Comparison of ENCODE assay signal across 2 cellular contexts in the genomic region with DNA sequence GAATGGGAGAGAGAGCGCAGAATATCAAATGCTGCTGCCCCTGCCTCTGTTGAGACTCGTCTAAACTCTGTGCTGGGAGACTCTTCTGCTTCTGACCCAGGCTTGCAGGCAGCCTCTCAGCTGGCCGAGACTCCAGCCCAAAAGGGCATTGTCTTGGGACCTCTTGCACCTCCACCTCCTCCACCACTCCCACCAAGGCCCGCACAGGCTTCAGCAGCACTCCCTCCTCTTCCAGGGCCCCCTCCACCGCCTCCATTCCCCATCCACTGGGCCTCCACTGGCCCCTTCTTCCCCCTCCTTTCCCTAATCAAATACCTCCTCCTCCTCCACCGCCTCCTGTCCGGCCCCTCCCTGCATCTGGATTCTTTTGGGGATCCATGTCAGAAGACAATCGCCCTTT.
TF ChIP-seq lines count a peak whose summit lies in the region.

No MANE protein-coding gene starts in this region.

TF ChIP-seq in GM23338, 12 proteins besides CTCF, POLR2A, EP300 and RAD21:
- TF ChIP-seq, protein P1, sequence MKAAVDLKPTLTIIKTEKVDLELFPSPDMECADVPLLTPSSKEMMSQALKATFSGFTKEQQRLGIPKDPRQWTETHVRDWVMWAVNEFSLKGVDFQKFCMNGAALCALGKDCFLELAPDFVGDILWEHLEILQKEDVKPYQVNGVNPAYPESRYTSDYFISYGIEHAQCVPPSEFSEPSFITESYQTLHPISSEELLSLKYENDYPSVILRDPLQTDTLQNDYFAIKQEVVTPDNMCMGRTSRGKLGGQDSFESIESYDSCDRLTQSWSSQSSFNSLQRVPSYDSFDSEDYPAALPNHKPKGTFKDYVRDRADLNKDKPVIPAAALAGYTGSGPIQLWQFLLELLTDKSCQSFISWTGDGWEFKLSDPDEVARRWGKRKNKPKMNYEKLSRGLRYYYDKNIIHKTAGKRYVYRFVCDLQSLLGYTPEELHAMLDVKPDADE (IDR thresholded peaks at IDR 0.05), result no peak
- TF ChIP-seq NANOG (IDR thresholded peaks at IDR 0.05; ENCODE audit: borderline replicate concordance), result no peak
- TF ChIP-seq, protein P2, sequence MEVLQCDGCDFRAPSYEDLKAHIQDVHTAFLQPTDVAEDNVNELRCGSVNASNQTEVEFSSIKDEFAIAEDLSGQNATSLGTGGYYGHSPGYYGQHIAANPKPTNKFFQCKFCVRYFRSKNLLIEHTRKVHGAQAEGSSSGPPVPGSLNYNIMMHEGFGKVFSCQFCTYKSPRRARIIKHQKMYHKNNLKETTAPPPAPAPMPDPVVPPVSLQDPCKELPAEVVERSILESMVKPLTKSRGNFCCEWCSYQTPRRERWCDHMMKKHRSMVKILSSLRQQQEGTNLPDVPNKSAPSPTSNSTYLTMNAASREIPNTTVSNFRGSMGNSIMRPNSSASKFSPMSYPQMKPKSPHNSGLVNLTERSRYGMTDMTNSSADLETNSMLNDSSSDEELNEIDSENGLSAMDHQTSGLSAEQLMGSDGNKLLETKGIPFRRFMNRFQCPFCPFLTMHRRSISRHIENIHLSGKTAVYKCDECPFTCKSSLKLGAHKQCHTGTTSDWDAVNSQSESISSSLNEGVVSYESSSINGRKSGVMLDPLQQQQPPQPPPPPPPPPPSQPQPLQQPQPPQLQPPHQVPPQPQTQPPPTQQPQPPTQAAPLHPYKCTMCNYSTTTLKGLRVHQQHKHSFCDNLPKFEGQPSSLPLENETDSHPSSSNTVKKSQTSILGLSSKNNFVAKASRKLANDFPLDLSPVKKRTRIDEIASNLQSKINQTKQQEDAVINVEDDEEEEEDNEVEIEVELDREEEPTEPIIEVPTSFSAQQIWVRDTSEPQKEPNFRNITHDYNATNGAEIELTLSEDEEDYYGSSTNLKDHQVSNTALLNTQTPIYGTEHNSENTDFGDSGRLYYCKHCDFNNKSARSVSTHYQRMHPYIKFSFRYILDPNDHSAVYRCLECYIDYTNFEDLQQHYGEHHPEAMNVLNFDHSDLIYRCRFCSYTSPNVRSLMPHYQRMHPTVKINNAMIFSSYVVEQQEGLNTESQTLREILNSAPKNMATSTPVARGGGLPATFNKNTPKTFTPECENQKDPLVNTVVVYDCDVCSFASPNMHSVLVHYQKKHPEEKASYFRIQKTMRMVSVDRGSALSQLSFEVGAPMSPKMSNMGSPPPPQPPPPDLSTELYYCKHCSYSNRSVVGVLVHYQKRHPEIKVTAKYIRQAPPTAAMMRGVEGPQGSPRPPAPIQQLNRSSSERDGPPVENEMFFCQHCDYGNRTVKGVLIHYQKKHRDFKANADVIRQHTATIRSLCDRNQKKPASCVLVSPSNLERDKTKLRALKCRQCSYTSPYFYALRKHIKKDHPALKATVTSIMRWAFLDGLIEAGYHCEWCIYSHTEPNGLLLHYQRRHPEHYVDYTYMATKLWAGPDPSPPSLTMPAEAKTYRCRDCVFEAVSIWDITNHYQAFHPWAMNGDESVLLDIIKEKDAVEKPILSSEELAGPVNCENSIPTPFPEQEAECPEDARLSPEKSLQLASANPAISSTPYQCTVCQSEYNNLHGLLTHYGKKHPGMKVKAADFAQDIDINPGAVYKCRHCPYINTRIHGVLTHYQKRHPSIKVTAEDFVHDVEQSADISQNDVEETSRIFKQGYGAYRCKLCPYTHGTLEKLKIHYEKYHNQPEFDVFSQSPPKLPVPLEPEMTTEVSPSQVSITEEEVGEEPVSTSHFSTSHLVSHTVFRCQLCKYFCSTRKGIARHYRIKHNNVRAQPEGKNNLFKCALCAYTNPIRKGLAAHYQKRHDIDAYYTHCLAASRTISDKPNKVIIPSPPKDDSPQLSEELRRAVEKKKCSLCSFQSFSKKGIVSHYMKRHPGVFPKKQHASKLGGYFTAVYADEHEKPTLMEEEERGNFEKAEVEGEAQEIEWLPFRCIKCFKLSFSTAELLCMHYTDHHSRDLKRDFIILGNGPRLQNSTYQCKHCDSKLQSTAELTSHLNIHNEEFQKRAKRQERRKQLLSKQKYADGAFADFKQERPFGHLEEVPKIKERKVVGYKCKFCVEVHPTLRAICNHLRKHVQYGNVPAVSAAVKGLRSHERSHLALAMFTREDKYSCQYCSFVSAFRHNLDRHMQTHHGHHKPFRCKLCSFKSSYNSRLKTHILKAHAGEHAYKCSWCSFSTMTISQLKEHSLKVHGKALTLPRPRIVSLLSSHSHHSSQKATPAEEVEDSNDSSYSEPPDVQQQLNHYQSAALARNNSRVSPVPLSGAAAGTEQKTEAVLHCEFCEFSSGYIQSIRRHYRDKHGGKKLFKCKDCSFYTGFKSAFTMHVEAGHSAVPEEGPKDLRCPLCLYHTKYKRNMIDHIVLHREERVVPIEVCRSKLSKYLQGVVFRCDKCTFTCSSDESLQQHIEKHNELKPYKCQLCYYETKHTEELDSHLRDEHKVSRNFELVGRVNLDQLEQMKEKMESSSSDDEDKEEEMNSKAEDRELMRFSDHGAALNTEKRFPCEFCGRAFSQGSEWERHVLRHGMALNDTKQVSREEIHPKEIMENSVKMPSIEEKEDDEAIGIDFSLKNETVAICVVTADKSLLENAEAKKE (CRISPR knock-in tag; IDR thresholded peaks at IDR 0.05), result no peak

TF ChIP-seq in WTC11, 78 proteins besides CTCF, POLR2A, EP300 and RAD21:
- TF ChIP-seq ZNF232 (CRISPR knock-in tag; IDR thresholded peaks at IDR 0.05), result no peak
- TF ChIP-seq, protein P3, sequence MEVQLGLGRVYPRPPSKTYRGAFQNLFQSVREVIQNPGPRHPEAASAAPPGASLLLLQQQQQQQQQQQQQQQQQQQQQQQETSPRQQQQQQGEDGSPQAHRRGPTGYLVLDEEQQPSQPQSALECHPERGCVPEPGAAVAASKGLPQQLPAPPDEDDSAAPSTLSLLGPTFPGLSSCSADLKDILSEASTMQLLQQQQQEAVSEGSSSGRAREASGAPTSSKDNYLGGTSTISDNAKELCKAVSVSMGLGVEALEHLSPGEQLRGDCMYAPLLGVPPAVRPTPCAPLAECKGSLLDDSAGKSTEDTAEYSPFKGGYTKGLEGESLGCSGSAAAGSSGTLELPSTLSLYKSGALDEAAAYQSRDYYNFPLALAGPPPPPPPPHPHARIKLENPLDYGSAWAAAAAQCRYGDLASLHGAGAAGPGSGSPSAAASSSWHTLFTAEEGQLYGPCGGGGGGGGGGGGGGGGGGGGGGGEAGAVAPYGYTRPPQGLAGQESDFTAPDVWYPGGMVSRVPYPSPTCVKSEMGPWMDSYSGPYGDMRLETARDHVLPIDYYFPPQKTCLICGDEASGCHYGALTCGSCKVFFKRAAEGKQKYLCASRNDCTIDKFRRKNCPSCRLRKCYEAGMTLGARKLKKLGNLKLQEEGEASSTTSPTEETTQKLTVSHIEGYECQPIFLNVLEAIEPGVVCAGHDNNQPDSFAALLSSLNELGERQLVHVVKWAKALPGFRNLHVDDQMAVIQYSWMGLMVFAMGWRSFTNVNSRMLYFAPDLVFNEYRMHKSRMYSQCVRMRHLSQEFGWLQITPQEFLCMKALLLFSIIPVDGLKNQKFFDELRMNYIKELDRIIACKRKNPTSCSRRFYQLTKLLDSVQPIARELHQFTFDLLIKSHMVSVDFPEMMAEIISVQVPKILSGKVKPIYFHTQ (CRISPR knock-in tag; IDR thresholded peaks at IDR 0.05), result no peak
- TF ChIP-seq, protein P4, sequence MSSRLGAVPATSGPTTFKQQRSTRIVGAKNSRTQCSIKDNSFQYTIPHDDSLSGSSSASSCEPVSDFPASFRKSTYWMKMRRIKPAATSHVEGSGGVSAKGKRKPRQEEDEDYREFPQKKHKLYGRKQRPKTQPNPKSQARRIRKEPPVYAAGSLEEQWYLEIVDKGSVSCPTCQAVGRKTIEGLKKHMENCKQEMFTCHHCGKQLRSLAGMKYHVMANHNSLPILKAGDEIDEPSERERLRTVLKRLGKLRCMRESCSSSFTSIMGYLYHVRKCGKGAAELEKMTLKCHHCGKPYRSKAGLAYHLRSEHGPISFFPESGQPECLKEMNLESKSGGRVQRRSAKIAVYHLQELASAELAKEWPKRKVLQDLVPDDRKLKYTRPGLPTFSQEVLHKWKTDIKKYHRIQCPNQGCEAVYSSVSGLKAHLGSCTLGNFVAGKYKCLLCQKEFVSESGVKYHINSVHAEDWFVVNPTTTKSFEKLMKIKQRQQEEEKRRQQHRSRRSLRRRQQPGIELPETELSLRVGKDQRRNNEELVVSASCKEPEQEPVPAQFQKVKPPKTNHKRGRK (CRISPR knock-in tag; IDR thresholded peaks at IDR 0.05; ENCODE audit: borderline replicate concordance), result no peak
- no peak for TF ChIP-seq TP53 (CRISPR knock-in tag; IDR thresholded peaks at IDR 0.05)
- TF ChIP-seq, protein P5, sequence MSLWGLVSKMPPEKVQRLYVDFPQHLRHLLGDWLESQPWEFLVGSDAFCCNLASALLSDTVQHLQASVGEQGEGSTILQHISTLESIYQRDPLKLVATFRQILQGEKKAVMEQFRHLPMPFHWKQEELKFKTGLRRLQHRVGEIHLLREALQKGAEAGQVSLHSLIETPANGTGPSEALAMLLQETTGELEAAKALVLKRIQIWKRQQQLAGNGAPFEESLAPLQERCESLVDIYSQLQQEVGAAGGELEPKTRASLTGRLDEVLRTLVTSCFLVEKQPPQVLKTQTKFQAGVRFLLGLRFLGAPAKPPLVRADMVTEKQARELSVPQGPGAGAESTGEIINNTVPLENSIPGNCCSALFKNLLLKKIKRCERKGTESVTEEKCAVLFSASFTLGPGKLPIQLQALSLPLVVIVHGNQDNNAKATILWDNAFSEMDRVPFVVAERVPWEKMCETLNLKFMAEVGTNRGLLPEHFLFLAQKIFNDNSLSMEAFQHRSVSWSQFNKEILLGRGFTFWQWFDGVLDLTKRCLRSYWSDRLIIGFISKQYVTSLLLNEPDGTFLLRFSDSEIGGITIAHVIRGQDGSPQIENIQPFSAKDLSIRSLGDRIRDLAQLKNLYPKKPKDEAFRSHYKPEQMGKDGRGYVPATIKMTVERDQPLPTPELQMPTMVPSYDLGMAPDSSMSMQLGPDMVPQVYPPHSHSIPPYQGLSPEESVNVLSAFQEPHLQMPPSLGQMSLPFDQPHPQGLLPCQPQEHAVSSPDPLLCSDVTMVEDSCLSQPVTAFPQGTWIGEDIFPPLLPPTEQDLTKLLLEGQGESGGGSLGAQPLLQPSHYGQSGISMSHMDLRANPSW (CRISPR knock-in tag; conservative IDR thresholded peaks at IDR 0.05; ENCODE audit: low read depth), result no peak
- TF ChIP-seq, protein P6, sequence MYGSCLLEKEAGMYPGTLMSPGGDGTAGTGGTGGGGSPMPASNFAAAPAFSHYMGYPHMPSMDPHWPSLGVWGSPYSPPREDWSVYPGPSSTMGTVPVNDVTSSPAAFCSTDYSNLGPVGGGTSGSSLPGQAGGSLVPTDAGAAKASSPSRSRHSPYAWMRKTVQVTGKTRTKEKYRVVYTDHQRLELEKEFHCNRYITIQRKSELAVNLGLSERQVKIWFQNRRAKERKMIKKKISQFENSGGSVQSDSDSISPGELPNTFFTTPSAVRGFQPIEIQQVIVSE (CRISPR knock-in tag; IDR thresholded peaks at IDR 0.05; ENCODE audit: borderline replicate concordance), result no peak
- TF ChIP-seq RELA (CRISPR knock-in tag; IDR thresholded peaks at IDR 0.05; ENCODE audit: borderline replicate concordance), result no peak
- TF ChIP-seq, protein P7, sequence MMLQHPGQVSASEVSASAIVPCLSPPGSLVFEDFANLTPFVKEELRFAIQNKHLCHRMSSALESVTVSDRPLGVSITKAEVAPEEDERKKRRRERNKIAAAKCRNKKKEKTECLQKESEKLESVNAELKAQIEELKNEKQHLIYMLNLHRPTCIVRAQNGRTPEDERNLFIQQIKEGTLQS (CRISPR knock-in tag; conservative IDR thresholded peaks at IDR 0.05), result no peak
- TF ChIP-seq FOXK1 (CRISPR knock-in tag; IDR thresholded peaks at IDR 0.05), result no peak
- TF ChIP-seq GABPB1 (CRISPR knock-in tag; IDR thresholded peaks at IDR 0.05), result no peak
- TF ChIP-seq, protein P8, sequence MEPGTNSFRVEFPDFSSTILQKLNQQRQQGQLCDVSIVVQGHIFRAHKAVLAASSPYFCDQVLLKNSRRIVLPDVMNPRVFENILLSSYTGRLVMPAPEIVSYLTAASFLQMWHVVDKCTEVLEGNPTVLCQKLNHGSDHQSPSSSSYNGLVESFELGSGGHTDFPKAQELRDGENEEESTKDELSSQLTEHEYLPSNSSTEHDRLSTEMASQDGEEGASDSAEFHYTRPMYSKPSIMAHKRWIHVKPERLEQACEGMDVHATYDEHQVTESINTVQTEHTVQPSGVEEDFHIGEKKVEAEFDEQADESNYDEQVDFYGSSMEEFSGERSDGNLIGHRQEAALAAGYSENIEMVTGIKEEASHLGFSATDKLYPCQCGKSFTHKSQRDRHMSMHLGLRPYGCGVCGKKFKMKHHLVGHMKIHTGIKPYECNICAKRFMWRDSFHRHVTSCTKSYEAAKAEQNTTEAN (CRISPR knock-in tag; IDR thresholded peaks at IDR 0.05), result no peak
- TF ChIP-seq GRHL2 (CRISPR knock-in tag; IDR thresholded peaks at IDR 0.05; ENCODE audit: insufficient replicate concordance, severe bottlenecking), result no peak
